Comparison of ENCODE assay signal across 12 cellular contexts in genomic region chr2:168138369-168138768, GRCh38.
DNase-seq lines count a peak whose midpoint lies in the region; TF ChIP-seq lines count a peak whose summit lies in the region.
"Had no signal": no experiment of that assay in that cellular context is flagged by ENCODE, and none has a peak within 500 bp of the region (broad histone marks: within the 10 kb centered on the region; RNA-seq: fewer than 3 reads in every experiment).

No MANE protein-coding gene starts in this region.

- no peaks in the 10 kb centered on the region for H4K20me1 ChIP-seq in BLaER1

- TF ChIP-seq CTCF in coronary artery (IDR thresholded peaks at IDR 0.05) = no peak

- H3K4me1 ChIP-seq in BLaER1 = peaks cover 61% of the 10 kb centered on the region
- peaks cover 75% of the 10 kb centered on the region for H3K4me1 ChIP-seq in neuron (ENCODE audit: insufficient read depth, low read length)
- H3K4me1 ChIP-seq: SJCRH30 had no signal

- peaks cover 14% of the 10 kb centered on the region for H3K36me3 Mint-ChIP-seq in activated CD4-positive, alpha-beta T cell treated with anti-CD3 and anti-CD28 coated beads, Interleukin-2, amount 10 ng/mL, durations not matched to agents 7 days and 5 days (ENCODE audit: low read depth)

- H3K9ac ChIP-seq in BLaER1 = peak overlapping the region; percentile 64

- H3K4me2 ChIP-seq in BLaER1 = peak overlapping the region; percentile 78

- no peak overlapping the region for H2AFZ ChIP-seq in neuron (ENCODE audit: low read depth, low read length)

- H3K36me3 ChIP-seq in BLaER1 = peaks cover 68% of the 10 kb centered on the region
- peaks cover 8% of the 10 kb centered on the region for H3K36me3 ChIP-seq in neuron (ENCODE audit: insufficient read depth, low read length)
- H3K36me3 ChIP-seq: SJCRH30 had no signal

- CTCF ChIA-PET in activated CD4-positive, alpha-beta T cell treated with anti-CD3 and anti-CD28 coated beads, Interleukin-2, amount 10 ng/mL, durations not matched to agents 7 days and 5 days (lab: Charles Lee) = no interaction called here

- DNase-seq in NCI-H69 (lab: John Stamatoyannopoulos, UW) (peak; percentile 61), fibroblast of gingiva (ENCODE audit: low read depth) (peak; percentile 87), D341Med (ENCODE audit: low spot score) (no peak), coronary artery (ENCODE audit: low spot score) (no peak), NCI-H748 treated with DMSO at 0.1 percent for 48 hours (lab: John Stamatoyannopoulos, UW) (no peak)
- no peak for DNase-seq in activated CD4-positive, alpha-beta T cell treated with anti-CD3 and anti-CD28 coated beads, Interleukin-2, amount 10 ng/mL, durations not matched to agents 7 days and 5 days
- DNase-seq: activated T-cell treated with anti-CD3 and anti-CD28 coated beads for 4 hours, aorta, SJCRH30 had no signal

- no peaks in the 10 kb centered on the region for H3K27me3 Mint-ChIP-seq in activated CD4-positive, alpha-beta T cell treated with anti-CD3 and anti-CD28 coated beads, Interleukin-2, amount 10 ng/mL, durations not matched to agents 7 days and 5 days

- H3K4me3 ChIP-seq in BLaER1 = no peak overlapping the region; the same call in 1 of the 2 replicates
- H3K4me3 ChIP-seq in neuron (ENCODE audit: low read length) = peak overlapping the region; percentile 16
- no peak overlapping the region for H3K4me3 ChIP-seq in coronary artery
- H3K4me3 ChIP-seq: K562, SJCRH30 had no signal

- H3K27ac ChIP-seq in BLaER1 (peak overlapping the region; percentile 71), coronary artery (no peak overlapping the region)
- H3K27ac ChIP-seq: SJCRH30 had no signal

- peaks cover 6% of the 10 kb centered on the region for H3K4me1 Mint-ChIP-seq in activated CD4-positive, alpha-beta T cell treated with anti-CD3 and anti-CD28 coated beads, Interleukin-2, amount 10 ng/mL, durations not matched to agents 7 days and 5 days

- H3K9me3 ChIP-seq in BLaER1 (no peaks in the 10 kb centered on the region), neuron (ENCODE audit: low read length) (no peaks in the 10 kb centered on the region)
- H3K9me3 ChIP-seq: SJCRH30 had no signal

- POLR2A ChIA-PET in activated CD4-positive, alpha-beta T cell treated with anti-CD3 and anti-CD28 coated beads, Interleukin-2, amount 10 ng/mL, durations not matched to agents 7 days and 5 days (lab: Charles Lee) = no interaction called here

- H3K27ac Mint-ChIP-seq in activated CD4-positive, alpha-beta T cell treated with anti-CD3 and anti-CD28 coated beads, Interleukin-2, amount 10 ng/mL, durations not matched to agents 7 days and 5 days = no peak overlapping the region

- no peak overlapping the region for H3K4me3 Mint-ChIP-seq in activated CD4-positive, alpha-beta T cell treated with anti-CD3 and anti-CD28 coated beads, Interleukin-2, amount 10 ng/mL, durations not matched to agents 7 days and 5 days

- no peaks in the 10 kb centered on the region for H3K9me3 Mint-ChIP-seq in activated CD4-positive, alpha-beta T cell treated with anti-CD3 and anti-CD28 coated beads, Interleukin-2, amount 10 ng/mL, durations not matched to agents 7 days and 5 days

- H3K27me3 ChIP-seq in BLaER1 (no peaks in the 10 kb centered on the region), neuron (ENCODE audit: insufficient read depth, low read length) (no peaks in the 10 kb centered on the region)
- H3K27me3 ChIP-seq: SJCRH30 had no signal

Comparison
In these comparisons a context has a peak if more than half of its experiments do, and no peak if none do; other contexts are left out.
1. DNase-seq: peak in NCI-H69 (single experiment) and fibroblast of gingiva (single experiment); none in D341Med (single experiment), activated CD4-positive, alpha-beta T cell treated with anti-CD3 and anti-CD28 coated beads, Interleukin-2, amount 10 ng/mL, durations not matched to agents 7 days and 5 days (single experiment), coronary artery (single experiment) and NCI-H748 treated with DMSO at 0.1 percent for 48 hours (single experiment).